14 cellular contexts compared by ENCODE assay signal in genomic region chr2:127424598-127425379, GRCh38. TPM values are rescaled to one million over a fixed set of nuclear protein-coding genes. Genes with fewer than 3 reads are reported as not detected.
"Had no signal": no experiment of that assay in that cellular context is flagged by ENCODE, and none has a peak within 500 bp of the region (broad histone marks: within the 10 kb centered on the region; RNA-seq: fewer than 3 reads in every experiment).

No MANE protein-coding gene starts in this region.

- H3K9me3 Mint-ChIP-seq: activated naive CD4-positive, alpha-beta T cell treated with anti-CD3 and anti-CD28 coated beads, Interleukin-2, amount 50 U/mL, for 72 hours; natural killer cell; stimulated activated naive CD8-positive, alpha-beta T cell treated with anti-CD3 and anti-CD28 coated beads, Interleukin-15, amount 100 ng/mL, for 72 hours; T-cell had no signal

- H3K4me3 Mint-ChIP-seq: natural killer cell had no signal

- H3K36me3 Mint-ChIP-seq: activated naive CD4-positive, alpha-beta T cell treated with anti-CD3 and anti-CD28 coated beads, Interleukin-2, amount 50 U/mL, for 72 hours; natural killer cell; T-cell had no signal

- H3K4me3 ChIP-seq: thoracic aorta had no signal

- H3K27ac Mint-ChIP-seq: activated naive CD4-positive, alpha-beta T cell treated with anti-CD3 and anti-CD28 coated beads, Interleukin-2, amount 50 U/mL, for 72 hours; natural killer cell; stimulated activated naive CD8-positive, alpha-beta T cell treated with anti-CD3 and anti-CD28 coated beads, Interleukin-15, amount 100 ng/mL, for 72 hours; T-cell had no signal

- H3K27ac ChIP-seq: thoracic aorta, VCaP had no signal

- DNase-seq: activated CD4-positive, alpha-beta T cell treated with anti-CD3 and anti-CD28 coated beads for 4 hours; activated T-cell treated with anti-CD3 and anti-CD28 coated beads for 4 hours; amniotic stem cell; foreskin fibroblast; natural killer cell; stimulated activated CD4-positive, alpha-beta T cell treated with anti-CD3 and anti-CD28 coated beads, Interleukin-4, amount 100 ng/mL, for 24 hours; stimulated activated naive CD8-positive, alpha-beta T cell treated with anti-CD3 and anti-CD28 coated beads, Interleukin-15, amount 100 ng/mL, for 72 hours; T-cell; T1000 had no signal

- H3K36me3 ChIP-seq: thoracic aorta had no signal

- H3K9me3 ChIP-seq: thoracic aorta had no signal

- ATAC-seq: activated naive CD4-positive, alpha-beta T cell treated with anti-CD3 and anti-CD28 coated beads, Interleukin-2, amount 50 U/mL, for 72 hours; esophagus mucosa; natural killer cell; stimulated activated naive CD8-positive, alpha-beta T cell treated with anti-CD3 and anti-CD28 coated beads, Interleukin-15, amount 100 ng/mL, for 72 hours; T-cell had no signal

RNA-seq across cellular contexts. Expression of gene PROC, which starts 6.6 kb away (rescaled TPM):
- total RNA-seq: activated naive CD4-positive, alpha-beta T cell treated with anti-CD3 and anti-CD28 coated beads, Interleukin-2, amount 50 U/mL, for 72 hours; natural killer cell; pulmonary artery endothelial cell; thoracic aorta had no signal
